Comparison of ENCODE assay signal across 12 cellular contexts in genomic region chr15:43958894-43959330, GRCh38.
DNase-seq lines count a peak whose midpoint lies in the region; ATAC-seq, FAIRE-seq and TF ChIP-seq lines count a peak whose summit lies in the region.
"Had no signal": no experiment of that assay in that cellular context is flagged by ENCODE, and none has a peak within 500 bp of the region (broad histone marks: within the 10 kb centered on the region; RNA-seq: fewer than 3 reads in every experiment).

No MANE protein-coding gene starts in this region.

- H3K4me3 Mint-ChIP-seq in stimulated activated naive CD8-positive, alpha-beta T cell treated with anti-CD3 and anti-CD28 coated beads, Interleukin-15, amount 100 ng/mL, for 72 hours = no peak overlapping the region

- peak; percentile 15 for DNase-seq in Daoy (ENCODE audit: low read depth)
- DNase-seq in NCI-H446 treated with DMSO at 0.1 percent for 48 hours (lab: John Stamatoyannopoulos, UW) = peak; percentile 85
- peak; percentile 93 for DNase-seq in epithelial cell of proximal tubule (ENCODE audit: low read depth)
- peak; percentile 50 for DNase-seq in osteoblast (ENCODE audit: insufficient read length, low spot score, missing footprints)
- DNase-seq in GM19240 (ENCODE audit: insufficient read length, low spot score) = no peak
- no peak for DNase-seq in stimulated activated naive CD8-positive, alpha-beta T cell treated with anti-CD3 and anti-CD28 coated beads, Interleukin-15, amount 100 ng/mL, for 72 hours
- DNase-seq in mesenteric fat pad (ENCODE audit: low spot score) = no peak
- no peak for DNase-seq in small intestine
- DNase-seq: MM.1S had no signal

- peaks cover 42% of the 10 kb centered on the region for H3K27me3 Mint-ChIP-seq in stimulated activated naive CD8-positive, alpha-beta T cell treated with anti-CD3 and anti-CD28 coated beads, Interleukin-15, amount 100 ng/mL, for 72 hours

- no peaks in the 10 kb centered on the region for H3K9me3 Mint-ChIP-seq in stimulated activated naive CD8-positive, alpha-beta T cell treated with anti-CD3 and anti-CD28 coated beads, Interleukin-15, amount 100 ng/mL, for 72 hours

- WGBS in small intestine, 3 donors = 67 to 90% (median 84%) methylated on average over 2 of the region's 2 CpGs

- TF ChIP-seq CTCF in epithelial cell of proximal tubule (conservative IDR thresholded peaks at IDR 0.05; ENCODE audit: low read depth, low read length) (no peak), osteoblast (IDR thresholded peaks at IDR 0.05; ENCODE audit: extremely low read depth, low read depth, low read length) (no peak)

- no peaks in the 10 kb centered on the region for H3K27me3 ChIP-seq in osteoblast (ENCODE audit: insufficient read depth, low read length)
- no peaks in the 10 kb centered on the region for H3K27me3 ChIP-seq in small intestine (ENCODE audit: control insufficient read depth in 2 of 2, insufficient read depth in 2 of 2, low read length in 2 of 2)
- H3K27me3 ChIP-seq: adrenal gland had no signal

- no peak overlapping the region for H3K27ac ChIP-seq in osteoblast (ENCODE audit: low read depth, low read length)
- H3K27ac ChIP-seq in small intestine (ENCODE audit: low read depth in 1 of 2, low read length in 1 of 2) = no peak overlapping the region
- H3K27ac ChIP-seq: adrenal gland had no signal

- H3K9me3 ChIP-seq in osteoblast (ENCODE audit: low read depth, low read length) (no peaks in the 10 kb centered on the region), small intestine (ENCODE audit: control insufficient read depth, low read depth) (no peaks in the 10 kb centered on the region)
- H3K9me3 ChIP-seq: adrenal gland had no signal

- no peak overlapping the region for H2AFZ ChIP-seq in osteoblast (ENCODE audit: low read length)

- no peaks in the 10 kb centered on the region for H3K79me2 ChIP-seq in osteoblast (ENCODE audit: insufficient read depth, low read length)

- no peak overlapping the region for H3K4me3 ChIP-seq in epithelial cell of proximal tubule (ENCODE audit: low read depth, low read length)
- H3K4me3 ChIP-seq in osteoblast (ENCODE audit: insufficient read depth, low read length) = no peak overlapping the region
- H3K4me3 ChIP-seq in small intestine (ENCODE audit: low read depth in 1 of 2, low read length in 2 of 2) = no peak overlapping the region
- H3K4me3 ChIP-seq: adrenal gland, lung had no signal

- no peaks in the 10 kb centered on the region for H4K20me1 ChIP-seq in osteoblast (ENCODE audit: insufficient read depth, low read length)

- H3K27ac Mint-ChIP-seq in stimulated activated naive CD8-positive, alpha-beta T cell treated with anti-CD3 and anti-CD28 coated beads, Interleukin-15, amount 100 ng/mL, for 72 hours = no peak overlapping the region

- H3K36me3 ChIP-seq in osteoblast (ENCODE audit: insufficient read depth, low read length) (no peaks in the 10 kb centered on the region), small intestine (ENCODE audit: control insufficient read depth in 2 of 2, insufficient read depth in 2 of 2, low read length in 2 of 2) (no peaks in the 10 kb centered on the region)
- H3K36me3 ChIP-seq: adrenal gland had no signal

- peaks cover 21% of the 10 kb centered on the region for H3K4me1 ChIP-seq in osteoblast (ENCODE audit: insufficient read depth, low read length)
- H3K4me1 ChIP-seq in small intestine (ENCODE audit: control insufficient read depth in 2 of 2, insufficient read depth in 1 of 2, low read depth in 1 of 2, low read length in 1 of 2) = no peaks in the 10 kb centered on the region

- peak overlapping the region; percentile 41 for H3K4me2 ChIP-seq in osteoblast (ENCODE audit: insufficient read depth, low read length)

- no peak for ATAC-seq in stimulated activated naive CD8-positive, alpha-beta T cell treated with anti-CD3 and anti-CD28 coated beads, Interleukin-15, amount 100 ng/mL, for 72 hours
- ATAC-seq: esophagus mucosa had no signal

- H3K4me1 Mint-ChIP-seq in stimulated activated naive CD8-positive, alpha-beta T cell treated with anti-CD3 and anti-CD28 coated beads, Interleukin-15, amount 100 ng/mL, for 72 hours = peaks cover 21% of the 10 kb centered on the region

- FAIRE-seq in small intestine (lab: Jason Lieb, UNC) = no peak

Comparison
In these comparisons a context has a peak if more than half of its experiments do, and no peak if none do; other contexts are left out.
1. DNase-seq: peak in Daoy (single experiment), NCI-H446 treated with DMSO at 0.1 percent for 48 hours (single experiment), epithelial cell of proximal tubule (single experiment) and osteoblast (single experiment); none in GM19240 (single experiment), stimulated activated naive CD8-positive, alpha-beta T cell treated with anti-CD3 and anti-CD28 coated beads, Interleukin-15, amount 100 ng/mL, for 72 hours (0 of 2), mesenteric fat pad (single experiment) and small intestine (single experiment).